In the genomic region with DNA sequence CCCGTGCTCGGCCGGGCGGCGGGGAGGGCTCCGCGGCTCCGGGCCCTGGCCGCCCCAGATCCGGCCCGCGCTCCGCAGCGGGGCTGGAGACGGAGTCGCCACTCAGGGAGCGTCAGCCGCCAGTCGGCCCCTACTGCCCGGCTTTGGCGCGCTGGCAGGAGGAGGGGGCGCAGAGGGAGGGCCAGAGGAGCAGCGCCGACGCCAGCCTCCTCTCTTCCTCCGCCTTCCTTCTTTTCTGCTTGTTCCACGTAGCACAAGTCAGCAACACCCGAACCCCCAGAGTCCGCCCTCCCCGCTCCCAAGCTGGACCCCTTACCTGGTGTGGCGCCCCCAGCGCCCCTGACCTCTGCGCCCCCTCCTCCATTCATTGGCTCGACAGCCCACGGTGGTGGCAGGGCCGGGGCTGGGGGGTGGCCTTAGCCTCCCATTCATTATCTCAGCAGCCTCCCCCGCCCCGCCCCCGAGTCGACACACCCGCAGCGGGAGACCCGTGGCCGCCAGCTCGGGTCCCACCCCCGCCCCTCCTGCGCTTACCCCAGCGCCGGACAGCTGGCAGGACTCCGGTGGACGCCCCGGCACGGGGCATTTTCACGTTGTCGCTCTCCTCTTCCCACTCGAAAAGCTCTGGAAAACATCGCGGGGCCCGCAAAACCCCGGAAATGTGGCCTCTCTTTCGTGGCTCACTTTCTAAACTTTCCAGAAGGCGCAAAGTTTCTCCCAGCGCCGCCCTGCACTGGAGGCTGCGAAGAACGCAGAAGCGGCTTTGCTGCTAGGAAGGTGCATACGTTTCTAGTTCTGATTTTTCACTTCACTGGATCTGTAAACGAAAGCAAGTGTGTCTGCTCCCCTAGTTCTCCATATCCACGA, we compare ENCODE assay signal across 2 cellular contexts.
TF ChIP-seq lines count a peak whose summit lies in the region.

A gene with protein sequence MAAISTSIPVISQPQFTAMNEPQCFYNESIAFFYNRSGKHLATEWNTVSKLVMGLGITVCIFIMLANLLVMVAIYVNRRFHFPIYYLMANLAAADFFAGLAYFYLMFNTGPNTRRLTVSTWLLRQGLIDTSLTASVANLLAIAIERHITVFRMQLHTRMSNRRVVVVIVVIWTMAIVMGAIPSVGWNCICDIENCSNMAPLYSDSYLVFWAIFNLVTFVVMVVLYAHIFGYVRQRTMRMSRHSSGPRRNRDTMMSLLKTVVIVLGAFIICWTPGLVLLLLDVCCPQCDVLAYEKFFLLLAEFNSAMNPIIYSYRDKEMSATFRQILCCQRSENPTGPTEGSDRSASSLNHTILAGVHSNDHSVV (minus strand): TSS at position 135 of the 867 bp plus-strand sequence. CDS start 66,353 bp downstream, outside the sequence.

TF ChIP-seq in HEK293, 187 proteins besides CTCF, POLR2A, EP300 and RAD21 (continued from another document and continues in another):
- TF ChIP-seq ZNF433 (tag by site-specific recombination; IDR thresholded peaks at IDR 0.05; ENCODE audit: low read depth) (no peak), ZNF416 (tag by site-specific recombination; IDR thresholded peaks at IDR 0.05) (no peak), ZSCAN23 (tag by site-specific recombination; IDR thresholded peaks at IDR 0.05) (no peak), ZNF175 (tag by site-specific recombination; IDR thresholded peaks at IDR 0.05) (no peak), ZXDB (tag by site-specific recombination; IDR thresholded peaks at IDR 0.05) (no peak), ZNF521 (tag by site-specific recombination; IDR thresholded peaks at IDR 0.05) (no peak), ZNF658 (tag by site-specific recombination; IDR thresholded peaks at IDR 0.05) (no peak), ZBTB8A (tag by site-specific recombination; IDR thresholded peaks at IDR 0.05) (peak; percentile 20; the same call in 1 of the 2 replicates), GLI2 (tag by site-specific recombination; IDR thresholded peaks at IDR 0.05; ENCODE audit: borderline replicate concordance, low read depth) (no peak), ZNF324 (tag by site-specific recombination; IDR thresholded peaks at IDR 0.05) (no peak), ZNF548 (tag by site-specific recombination; IDR thresholded peaks at IDR 0.05) (peak; percentile 34; the same call in 1 of the 2 replicates), ZNF670 (tag by site-specific recombination; IDR thresholded peaks at IDR 0.05; ENCODE audit: low read depth) (no peak), ZNF560 (tag by site-specific recombination; IDR thresholded peaks at IDR 0.05; ENCODE audit: borderline replicate concordance) (no peak), ZBTB7A (tag by site-specific recombination; IDR thresholded peaks at IDR 0.05; ENCODE audit: low read depth) (no peak), RBAK (tag by site-specific recombination; IDR thresholded peaks at IDR 0.05) (no peak), KLF9 (tag by site-specific recombination; IDR thresholded peaks at IDR 0.05; ENCODE audit: low read depth) (peak; percentile 44; the same call in 1 of the 2 replicates), ZFHX2 (tag by site-specific recombination; conservative IDR thresholded peaks at IDR 0.05) (peak; percentile 62)
- TF ChIP-seq, protein P1, sequence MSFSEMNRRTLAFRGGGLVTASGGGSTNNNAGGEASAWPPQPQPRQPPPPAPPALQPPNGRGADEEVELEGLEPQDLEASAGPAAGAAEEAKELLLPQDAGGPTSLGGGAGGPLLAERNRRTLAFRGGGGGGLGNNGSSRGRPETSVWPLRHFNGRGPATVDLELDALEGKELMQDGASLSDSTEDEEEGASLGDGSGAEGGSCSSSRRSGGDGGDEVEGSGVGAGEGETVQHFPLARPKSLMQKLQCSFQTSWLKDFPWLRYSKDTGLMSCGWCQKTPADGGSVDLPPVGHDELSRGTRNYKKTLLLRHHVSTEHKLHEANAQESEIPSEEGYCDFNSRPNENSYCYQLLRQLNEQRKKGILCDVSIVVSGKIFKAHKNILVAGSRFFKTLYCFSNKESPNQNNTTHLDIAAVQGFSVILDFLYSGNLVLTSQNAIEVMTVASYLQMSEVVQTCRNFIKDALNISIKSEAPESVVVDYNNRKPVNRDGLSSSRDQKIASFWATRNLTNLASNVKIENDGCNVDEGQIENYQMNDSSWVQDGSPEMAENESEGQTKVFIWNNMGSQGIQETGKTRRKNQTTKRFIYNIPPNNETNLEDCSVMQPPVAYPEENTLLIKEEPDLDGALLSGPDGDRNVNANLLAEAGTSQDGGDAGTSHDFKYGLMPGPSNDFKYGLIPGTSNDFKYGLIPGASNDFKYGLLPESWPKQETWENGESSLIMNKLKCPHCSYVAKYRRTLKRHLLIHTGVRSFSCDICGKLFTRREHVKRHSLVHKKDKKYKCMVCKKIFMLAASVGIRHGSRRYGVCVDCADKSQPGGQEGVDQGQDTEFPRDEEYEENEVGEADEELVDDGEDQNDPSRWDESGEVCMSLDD (tag by site-specific recombination; IDR thresholded peaks at IDR 0.05): peak; percentile 61
- TF ChIP-seq, protein P2, sequence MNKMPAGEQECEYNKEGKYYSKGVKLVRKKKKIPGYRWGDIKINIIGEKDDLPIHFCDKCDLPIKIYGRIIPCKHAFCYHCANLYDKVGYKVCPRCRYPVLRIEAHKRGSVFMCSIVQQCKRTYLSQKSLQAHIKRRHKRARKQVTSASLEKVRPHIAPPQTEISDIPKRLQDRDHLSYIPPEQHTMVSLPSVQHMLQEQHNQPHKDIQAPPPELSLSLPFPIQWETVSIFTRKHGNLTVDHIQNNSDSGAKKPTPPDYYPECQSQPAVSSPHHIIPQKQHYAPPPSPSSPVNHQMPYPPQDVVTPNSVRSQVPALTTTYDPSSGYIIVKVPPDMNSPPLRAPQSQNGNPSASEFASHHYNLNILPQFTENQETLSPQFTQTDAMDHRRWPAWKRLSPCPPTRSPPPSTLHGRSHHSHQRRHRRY (tag by site-specific recombination; IDR thresholded peaks at IDR 0.05): no peak
- TF ChIP-seq, protein P3, sequence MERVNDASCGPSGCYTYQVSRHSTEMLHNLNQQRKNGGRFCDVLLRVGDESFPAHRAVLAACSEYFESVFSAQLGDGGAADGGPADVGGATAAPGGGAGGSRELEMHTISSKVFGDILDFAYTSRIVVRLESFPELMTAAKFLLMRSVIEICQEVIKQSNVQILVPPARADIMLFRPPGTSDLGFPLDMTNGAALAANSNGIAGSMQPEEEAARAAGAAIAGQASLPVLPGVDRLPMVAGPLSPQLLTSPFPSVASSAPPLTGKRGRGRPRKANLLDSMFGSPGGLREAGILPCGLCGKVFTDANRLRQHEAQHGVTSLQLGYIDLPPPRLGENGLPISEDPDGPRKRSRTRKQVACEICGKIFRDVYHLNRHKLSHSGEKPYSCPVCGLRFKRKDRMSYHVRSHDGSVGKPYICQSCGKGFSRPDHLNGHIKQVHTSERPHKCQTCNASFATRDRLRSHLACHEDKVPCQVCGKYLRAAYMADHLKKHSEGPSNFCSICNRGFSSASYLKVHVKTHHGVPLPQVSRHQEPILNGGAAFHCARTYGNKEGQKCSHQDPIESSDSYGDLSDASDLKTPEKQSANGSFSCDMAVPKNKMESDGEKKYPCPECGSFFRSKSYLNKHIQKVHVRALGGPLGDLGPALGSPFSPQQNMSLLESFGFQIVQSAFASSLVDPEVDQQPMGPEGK (tag by site-specific recombination; IDR thresholded peaks at IDR 0.05): peak; percentile 54; the same call in 1 of the 2 replicates
- TF ChIP-seq, protein P4, sequence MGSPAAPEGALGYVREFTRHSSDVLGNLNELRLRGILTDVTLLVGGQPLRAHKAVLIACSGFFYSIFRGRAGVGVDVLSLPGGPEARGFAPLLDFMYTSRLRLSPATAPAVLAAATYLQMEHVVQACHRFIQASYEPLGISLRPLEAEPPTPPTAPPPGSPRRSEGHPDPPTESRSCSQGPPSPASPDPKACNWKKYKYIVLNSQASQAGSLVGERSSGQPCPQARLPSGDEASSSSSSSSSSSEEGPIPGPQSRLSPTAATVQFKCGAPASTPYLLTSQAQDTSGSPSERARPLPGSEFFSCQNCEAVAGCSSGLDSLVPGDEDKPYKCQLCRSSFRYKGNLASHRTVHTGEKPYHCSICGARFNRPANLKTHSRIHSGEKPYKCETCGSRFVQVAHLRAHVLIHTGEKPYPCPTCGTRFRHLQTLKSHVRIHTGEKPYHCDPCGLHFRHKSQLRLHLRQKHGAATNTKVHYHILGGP (tag by site-specific recombination; IDR thresholded peaks at IDR 0.05): no peak

TF ChIP-seq in neural cell, 6 proteins besides CTCF, POLR2A, EP300 and RAD21 (continued from another document):
- TF ChIP-seq, protein P5, sequence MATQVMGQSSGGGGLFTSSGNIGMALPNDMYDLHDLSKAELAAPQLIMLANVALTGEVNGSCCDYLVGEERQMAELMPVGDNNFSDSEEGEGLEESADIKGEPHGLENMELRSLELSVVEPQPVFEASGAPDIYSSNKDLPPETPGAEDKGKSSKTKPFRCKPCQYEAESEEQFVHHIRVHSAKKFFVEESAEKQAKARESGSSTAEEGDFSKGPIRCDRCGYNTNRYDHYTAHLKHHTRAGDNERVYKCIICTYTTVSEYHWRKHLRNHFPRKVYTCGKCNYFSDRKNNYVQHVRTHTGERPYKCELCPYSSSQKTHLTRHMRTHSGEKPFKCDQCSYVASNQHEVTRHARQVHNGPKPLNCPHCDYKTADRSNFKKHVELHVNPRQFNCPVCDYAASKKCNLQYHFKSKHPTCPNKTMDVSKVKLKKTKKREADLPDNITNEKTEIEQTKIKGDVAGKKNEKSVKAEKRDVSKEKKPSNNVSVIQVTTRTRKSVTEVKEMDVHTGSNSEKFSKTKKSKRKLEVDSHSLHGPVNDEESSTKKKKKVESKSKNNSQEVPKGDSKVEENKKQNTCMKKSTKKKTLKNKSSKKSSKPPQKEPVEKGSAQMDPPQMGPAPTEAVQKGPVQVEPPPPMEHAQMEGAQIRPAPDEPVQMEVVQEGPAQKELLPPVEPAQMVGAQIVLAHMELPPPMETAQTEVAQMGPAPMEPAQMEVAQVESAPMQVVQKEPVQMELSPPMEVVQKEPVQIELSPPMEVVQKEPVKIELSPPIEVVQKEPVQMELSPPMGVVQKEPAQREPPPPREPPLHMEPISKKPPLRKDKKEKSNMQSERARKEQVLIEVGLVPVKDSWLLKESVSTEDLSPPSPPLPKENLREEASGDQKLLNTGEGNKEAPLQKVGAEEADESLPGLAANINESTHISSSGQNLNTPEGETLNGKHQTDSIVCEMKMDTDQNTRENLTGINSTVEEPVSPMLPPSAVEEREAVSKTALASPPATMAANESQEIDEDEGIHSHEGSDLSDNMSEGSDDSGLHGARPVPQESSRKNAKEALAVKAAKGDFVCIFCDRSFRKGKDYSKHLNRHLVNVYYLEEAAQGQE (IDR thresholded peaks at IDR 0.05; ENCODE audit: borderline replicate concordance): no peak
- no peak for TF ChIP-seq SMC3 (conservative IDR thresholded peaks at IDR 0.05; ENCODE audit: poor library complexity)
- TF ChIP-seq EZH2 (IDR thresholded peaks at IDR 0.05; ENCODE audit: borderline replicate concordance, insufficient read depth, low read length, poor library complexity, severe bottlenecking): no peak
- TF ChIP-seq MXI1 (conservative IDR thresholded peaks at IDR 0.05; ENCODE audit: poor library complexity, severe bottlenecking): no peak
- TF ChIP-seq POLR2AphosphoS5 (IDR thresholded peaks at IDR 0.05): no peak
